Comparison of ENCODE assay signal across 8 cellular contexts in the genomic region with DNA sequence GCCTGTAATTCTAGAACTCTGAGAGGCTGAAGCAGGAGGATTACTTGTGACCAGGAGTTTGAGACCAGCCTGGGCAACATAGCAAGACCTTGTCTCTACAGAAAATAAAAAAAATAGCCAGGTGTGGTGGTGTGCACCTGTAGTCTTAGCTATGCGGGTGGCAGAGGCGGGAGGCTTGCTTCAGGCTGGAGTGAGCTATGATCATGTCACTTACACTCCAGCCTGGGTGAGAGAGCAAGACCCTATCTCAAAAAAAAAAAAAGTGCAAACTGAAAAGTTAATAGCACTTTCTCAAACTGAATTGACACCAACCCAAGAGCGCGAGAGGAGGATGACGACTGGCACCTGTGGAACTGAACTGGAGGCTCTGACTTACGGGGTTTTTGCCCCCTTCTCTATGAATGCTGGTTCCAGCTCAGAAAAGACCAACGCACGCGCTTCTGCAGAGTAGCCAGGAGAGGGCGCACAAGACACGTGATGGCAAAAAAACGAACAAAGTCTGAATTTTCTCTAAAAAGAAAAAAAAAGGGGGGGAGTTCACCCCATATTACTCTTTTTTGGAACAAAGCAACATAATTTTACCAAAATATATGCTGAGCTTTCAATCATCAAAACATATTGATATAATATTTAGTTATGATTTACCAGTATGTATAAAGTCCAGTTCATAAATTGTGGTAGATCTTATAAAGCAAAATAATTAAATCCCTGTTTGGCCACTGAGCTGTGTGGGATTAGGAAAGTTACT. TPM values are rescaled to one million over a fixed set of nuclear protein-coding genes. Genes with fewer than 3 reads are reported as not detected.
DNase-seq lines count a peak whose midpoint lies in the region; ATAC-seq and TF ChIP-seq lines count a peak whose summit lies in the region.

No MANE protein-coding gene starts in this region.

- peak; percentile 38 to 70 (median 57) for DNase-seq in CD8-positive, alpha-beta memory T cell
- DNase-seq in HuH-7.5 (ENCODE audit: low spot score): peak; percentile 48
- peak; percentile 45 for DNase-seq in RKO (ENCODE audit: low spot score)
- peak; percentile 52 for DNase-seq in activated T-helper 1 cell treated with anti-CD3 and anti-CD28 coated beads, Interleukin-12 subunit alpha, Interleukin-12 subunit beta, Interleukin-2, Interleukin-4 antibody, amounts not matched to agents 30 ng/mL and 10 ng/mL and 1 ng/mL, durations not matched to agents 14 hours and 24 hours and 36 hours (ENCODE audit: low spot score)
- no peak for DNase-seq in foreskin keratinocyte
- DNase-seq in prostate gland (ENCODE audit: low spot score): no peak
- DNase-seq in NCI-H1048 (lab: John Stamatoyannopoulos, UW): no peak
- DNase-seq in omental fat pad (ENCODE audit: low spot score): no peak

- no peaks in the 10 kb centered on the region for H3K27me3 ChIP-seq in CD8-positive, alpha-beta memory T cell (ENCODE audit: insufficient read depth, low read length, poor library complexity, severe bottlenecking)
- H3K27me3 ChIP-seq in foreskin keratinocyte: peaks cover 3% of the 10 kb centered on the region
- no peaks in the 10 kb centered on the region for H3K27me3 ChIP-seq in prostate gland (replicated peaks; ENCODE audit: insufficient read depth)

- no peaks in the 10 kb centered on the region for H3K4me1 ChIP-seq in CD8-positive, alpha-beta memory T cell (ENCODE audit: insufficient read depth, low read length)
- peaks cover 8% of the 10 kb centered on the region for H3K4me1 ChIP-seq in foreskin keratinocyte
- H3K4me1 ChIP-seq in prostate gland (replicated peaks): peaks cover 2% of the 10 kb centered on the region

- H3K4me3 ChIP-seq in CD8-positive, alpha-beta memory T cell (ENCODE audit: low read length): no peak overlapping the region
- no peak overlapping the region for H3K4me3 ChIP-seq in prostate gland

- ATAC-seq in foreskin keratinocyte (no peak), omental fat pad (ENCODE audit: low FRiP score) (no peak)

- no peaks in the 10 kb centered on the region for H3K27me3 Mint-ChIP-seq in CD8-positive, alpha-beta memory T cell
- peaks cover 9% of the 10 kb centered on the region for H3K27me3 Mint-ChIP-seq in activated T-helper 1 cell treated with anti-CD3 and anti-CD28 coated beads, Interleukin-12 subunit alpha, Interleukin-12 subunit beta, Interleukin-2, Interleukin-4 antibody, amounts not matched to agents 30 ng/mL and 10 ng/mL and 1 ng/mL, durations not matched to agents 14 hours and 24 hours and 36 hours (ENCODE audit: insufficient read depth)

- POLR2A ChIA-PET in CD8-positive, alpha-beta memory T cell (lab: Charles Lee): interaction anchor here (0.7 to 1.5 kb wide), 3 partner anchors 45 to 279 kb away, joined by 3 to 9 read pairs (median 6); partner anchors contain the start of gene COPG1

- no peak overlapping the region for H3K27ac Mint-ChIP-seq in CD8-positive, alpha-beta memory T cell
- no peak overlapping the region for H3K27ac Mint-ChIP-seq in activated T-helper 1 cell treated with anti-CD3 and anti-CD28 coated beads, Interleukin-12 subunit alpha, Interleukin-12 subunit beta, Interleukin-2, Interleukin-4 antibody, amounts not matched to agents 30 ng/mL and 10 ng/mL and 1 ng/mL, durations not matched to agents 14 hours and 24 hours and 36 hours

- peaks cover 5 to 6% (median 6%) of the 10 kb centered on the region in 3 donors for H3K4me1 Mint-ChIP-seq in CD8-positive, alpha-beta memory T cell
- peaks cover 10% of the 10 kb centered on the region for H3K4me1 Mint-ChIP-seq in activated T-helper 1 cell treated with anti-CD3 and anti-CD28 coated beads, Interleukin-12 subunit alpha, Interleukin-12 subunit beta, Interleukin-2, Interleukin-4 antibody, amounts not matched to agents 30 ng/mL and 10 ng/mL and 1 ng/mL, durations not matched to agents 14 hours and 24 hours and 36 hours (ENCODE audit: low read depth)

- no peaks in the 10 kb centered on the region for H3K36me3 Mint-ChIP-seq in CD8-positive, alpha-beta memory T cell
- H3K36me3 Mint-ChIP-seq in activated T-helper 1 cell treated with anti-CD3 and anti-CD28 coated beads, Interleukin-12 subunit alpha, Interleukin-12 subunit beta, Interleukin-2, Interleukin-4 antibody, amounts not matched to agents 30 ng/mL and 10 ng/mL and 1 ng/mL, durations not matched to agents 14 hours and 24 hours and 36 hours (ENCODE audit: low read depth): no peaks in the 10 kb centered on the region

- intact Hi-C loops in activated T-helper 1 cell treated with anti-CD3 and anti-CD28 coated beads, Interleukin-12 subunit alpha, Interleukin-12 subunit beta, Interleukin-2, Interleukin-4 antibody, amounts not matched to agents 30 ng/mL and 10 ng/mL and 1 ng/mL, durations not matched to agents 14 hours and 24 hours and 36 hours (cut with micrococcal nuclease): loop anchor here (1.0 to 2.0 kb wide), 9 partner anchors 25 to 346 kb away; partner anchors contain the start of genes CFAP92, COPG1 and ISY1
- intact Hi-C loops in prostate gland (cut with DNase I): loop anchor here (5.0 to 10.0 kb wide), 3 partner anchors 85 to 277 kb away; partner anchors contain the start of gene COPG1

- no peak overlapping the region for H3K27ac ChIP-seq in CD8-positive, alpha-beta memory T cell (ENCODE audit: low read depth, low read length)
- H3K27ac ChIP-seq in foreskin keratinocyte (no peak overlapping the region), prostate gland (no peak overlapping the region)

- no peaks in the 10 kb centered on the region for H3K9me3 Mint-ChIP-seq in CD8-positive, alpha-beta memory T cell
- no peaks in the 10 kb centered on the region for H3K9me3 Mint-ChIP-seq in activated T-helper 1 cell treated with anti-CD3 and anti-CD28 coated beads, Interleukin-12 subunit alpha, Interleukin-12 subunit beta, Interleukin-2, Interleukin-4 antibody, amounts not matched to agents 30 ng/mL and 10 ng/mL and 1 ng/mL, durations not matched to agents 14 hours and 24 hours and 36 hours

- TF ChIP-seq POLR2A in prostate gland (IDR thresholded peaks at IDR 0.05): no peak

- H3K9me3 ChIP-seq in CD8-positive, alpha-beta memory T cell (ENCODE audit: low read length): no peaks in the 10 kb centered on the region
- H3K9me3 ChIP-seq in prostate gland: no peaks in the 10 kb centered on the region

- WGBS in prostate gland: 13% methylated on average over 12 of the region's 12 CpGs

- no peaks in the 10 kb centered on the region for H3K36me3 ChIP-seq in CD8-positive, alpha-beta memory T cell (ENCODE audit: insufficient read depth, low read length)
- no peaks in the 10 kb centered on the region for H3K36me3 ChIP-seq in prostate gland

- CTCF ChIA-PET in CD8-positive, alpha-beta memory T cell (lab: Charles Lee): interaction anchor here (0.6 to 5.9 kb wide), 59 partner anchors 11 to 357 kb away, joined by 3 to 143 read pairs (median 4); partner anchors contain the start of genes CFAP92, COPG1, GP9 and HMCES

- peak; percentile 90 for TF ChIP-seq CTCF in foreskin keratinocyte (conservative IDR thresholded peaks at IDR 0.05)
- peak; percentile 75 to 83 (median 76) for TF ChIP-seq CTCF in prostate gland (IDR thresholded peaks at IDR 0.05)
- peak in 1 of 3 donors; percentile 80 for TF ChIP-seq CTCF in omental fat pad (IDR thresholded peaks at IDR 0.05)

- H3K4me3 Mint-ChIP-seq in CD8-positive, alpha-beta memory T cell: no peak overlapping the region
- H3K4me3 Mint-ChIP-seq in activated T-helper 1 cell treated with anti-CD3 and anti-CD28 coated beads, Interleukin-12 subunit alpha, Interleukin-12 subunit beta, Interleukin-2, Interleukin-4 antibody, amounts not matched to agents 30 ng/mL and 10 ng/mL and 1 ng/mL, durations not matched to agents 14 hours and 24 hours and 36 hours: no peak overlapping the region

RNA-seq across cellular contexts. Expression of gene CFAP92, which starts 23.7 kb away (rescaled TPM):
- total RNA-seq in CD8-positive, alpha-beta memory T cell: under 1 TPM in 1 of 2 experiments, not detected in 1; 0.13 TPM
- polyA plus RNA-seq in CD8-positive, alpha-beta memory T cell: 0.24 TPM
- total RNA-seq in activated T-helper 1 cell treated with anti-CD3 and anti-CD28 coated beads, Interleukin-12 subunit alpha, Interleukin-12 subunit beta, Interleukin-2, Interleukin-4 antibody, amounts not matched to agents 30 ng/mL and 10 ng/mL and 1 ng/mL, durations not matched to agents 14 hours and 24 hours and 36 hours: 0.13 and 0.29 TPM in 2 replicates
- total RNA-seq in foreskin keratinocyte: 0.28 and 0.41 TPM in 2 replicates
- 0.22 and 0.31 TPM in 2 replicates for polyA plus RNA-seq in foreskin keratinocyte
- total RNA-seq in prostate gland: 1 to 10 TPM; 1.7 to 4.3 TPM
- 1 to 10 TPM in 2 of 4 donors, not detected in 2; 1.1 to 2.2 TPM for total RNA-seq in omental fat pad

RNA-seq across cellular contexts. Expression of gene EFCC1, which starts 30.9 kb away (rescaled TPM):
- total RNA-seq in CD8-positive, alpha-beta memory T cell: under 1 TPM in 1 of 2 experiments, not detected in 1; 0.11 TPM
- 0.22 TPM for polyA plus RNA-seq in CD8-positive, alpha-beta memory T cell
- total RNA-seq in activated T-helper 1 cell treated with anti-CD3 and anti-CD28 coated beads, Interleukin-12 subunit alpha, Interleukin-12 subunit beta, Interleukin-2, Interleukin-4 antibody, amounts not matched to agents 30 ng/mL and 10 ng/mL and 1 ng/mL, durations not matched to agents 14 hours and 24 hours and 36 hours: 0.21 and 0.22 TPM in 2 replicates
- total RNA-seq in foreskin keratinocyte (not detected in 2 replicates), prostate gland (1 to 10 TPM; 1.8 to 4.0 TPM), omental fat pad (1 to 10 TPM in 3 of 4 donors, under 1 TPM in 1; 0.72 to 6.3 (median 1.2) TPM)
- not detected in 2 replicates for polyA plus RNA-seq in foreskin keratinocyte

Comparison
In these comparisons a context has a peak if more than half of its experiments do, and no peak if none do; other contexts are left out.
1. DNase-seq: peak in CD8-positive, alpha-beta memory T cell (5 of 5), HuH-7.5 (single experiment), RKO (single experiment) and activated T-helper 1 cell treated with anti-CD3 and anti-CD28 coated beads, Interleukin-12 subunit alpha, Interleukin-12 subunit beta, Interleukin-2, Interleukin-4 antibody, amounts not matched to agents 30 ng/mL and 10 ng/mL and 1 ng/mL, durations not matched to agents 14 hours and 24 hours and 36 hours (single experiment); none in foreskin keratinocyte (0 of 2), prostate gland (single experiment), NCI-H1048 (single experiment) and omental fat pad (single experiment).